In genomic region chr12:26767116-26767515, GRCh38 we compare ENCODE assay signal across 1 cellular context.
TF ChIP-seq lines count a peak whose summit lies in the region.

No MANE protein-coding gene starts in this region.

TF ChIP-seq in HepG2, 621 proteins besides CTCF, POLR2A, EP300 and RAD21 (continued from another document and continues in another):
- TF ChIP-seq RXRA (CRISPR knock-in tag; IDR thresholded peaks at IDR 0.05) (no peak), ZBTB34 (CRISPR knock-in tag; IDR thresholded peaks at IDR 0.05) (no peak), CSRNP2 (CRISPR knock-in tag; conservative IDR thresholded peaks at IDR 0.05; ENCODE audit: low read depth) (no peak), ZBTB43 (CRISPR knock-in tag; conservative IDR thresholded peaks at IDR 0.05) (no peak), RXRB (CRISPR knock-in tag; IDR thresholded peaks at IDR 0.05; ENCODE audit: borderline replicate concordance) (peak; percentile 48; the same call in 1 of the 2 replicates), ZBTB25 (CRISPR knock-in tag; IDR thresholded peaks at IDR 0.05) (peak; percentile 65; the same call in 1 of the 2 replicates), TBX2 (CRISPR knock-in tag; IDR thresholded peaks at IDR 0.05; ENCODE audit: borderline replicate concordance) (no peak), ETV6 (CRISPR knock-in tag; conservative IDR thresholded peaks at IDR 0.05) (no peak), MED8 (CRISPR knock-in tag; IDR thresholded peaks at IDR 0.05; ENCODE audit: insufficient replicate concordance) (no peak), SIX4 (CRISPR knock-in tag; IDR thresholded peaks at IDR 0.05) (0 out of 2 replicates have a peak, but pooled peaks have one; percentile 31), SOX13 (IDR thresholded peaks at IDR 0.05) (no peak), SOX13 (CRISPR knock-in tag; conservative IDR thresholded peaks at IDR 0.05 in 1 of 2, IDR thresholded peaks at IDR 0.05 in 1 of 2) (peak in 1 of 2 experiments; percentile 15; a peak in 1 of 4 replicates), MIXL1 (CRISPR knock-in tag; IDR thresholded peaks at IDR 0.05) (0 out of 2 replicates have a peak, but pooled peaks have one; percentile 49), ZNF136 (CRISPR knock-in tag; IDR thresholded peaks at IDR 0.05; ENCODE audit: low read depth) (no peak), TBP (CRISPR knock-in tag; IDR thresholded peaks at IDR 0.05) (no peak), MAF1 (CRISPR knock-in tag; IDR thresholded peaks at IDR 0.05; ENCODE audit: borderline replicate concordance) (no peak), ZNF607 (CRISPR knock-in tag; IDR thresholded peaks at IDR 0.05; ENCODE audit: borderline replicate concordance) (no peak), ERF (CRISPR knock-in tag; IDR thresholded peaks at IDR 0.05) (0 out of 2 replicates have a peak, but pooled peaks have one; percentile 32), ZNF180 (CRISPR knock-in tag; IDR thresholded peaks at IDR 0.05; ENCODE audit: borderline replicate concordance, low read depth) (no peak), IKZF5 (CRISPR knock-in tag; IDR thresholded peaks at IDR 0.05) (0 out of 2 replicates have a peak, but pooled peaks have one; percentile 35), MBD4 (IDR thresholded peaks at IDR 0.05; ENCODE audit: borderline replicate concordance, low read length) (no peak), ZUFSP (CRISPR knock-in tag; IDR thresholded peaks at IDR 0.05; ENCODE audit: borderline replicate concordance) (no peak), ZNF3 (CRISPR knock-in tag; IDR thresholded peaks at IDR 0.05) (no peak), ZSCAN9 (CRISPR knock-in tag; IDR thresholded peaks at IDR 0.05; ENCODE audit: borderline replicate concordance) (no peak), MXI1 (IDR thresholded peaks at IDR 0.05; ENCODE audit: borderline replicate concordance, low read depth, low read length) (no peak), FOXA3 (CRISPR knock-in tag; IDR thresholded peaks at IDR 0.05) (peak; percentile 38; the same call in 1 of the 2 replicates), MTA3 (CRISPR knock-in tag; IDR thresholded peaks at IDR 0.05) (no peak), RCOR2 (CRISPR knock-in tag; IDR thresholded peaks at IDR 0.05) (peak; percentile 18; the same call in 1 of the 2 replicates), HOMEZ (CRISPR knock-in tag; IDR thresholded peaks at IDR 0.05; ENCODE audit: low read depth) (peak; percentile 54; the same call in 1 of the 2 replicates), HDAC2 (CRISPR knock-in tag; IDR thresholded peaks at IDR 0.05) (peak; percentile 55; the same call in 1 of the 2 replicates), ELF3 (CRISPR knock-in tag; IDR thresholded peaks at IDR 0.05) (peak; percentile 44; the same call in 1 of the 2 replicates), ETV5 (CRISPR knock-in tag; IDR thresholded peaks at IDR 0.05; ENCODE audit: borderline replicate concordance) (peak; percentile 51; the same call in 1 of the 2 replicates), REST (IDR thresholded peaks at IDR 0.05; ENCODE audit: borderline replicate concordance in 1 of 2, low read depth in 1 of 2, low read length in 2 of 2) (no peak), ZNF644 (CRISPR knock-in tag; IDR thresholded peaks at IDR 0.05; ENCODE audit: low read depth) (peak; percentile 45; the same call in 1 of the 2 replicates), GATAD1 (CRISPR knock-in tag; IDR thresholded peaks at IDR 0.05) (no peak), PRDM10 (CRISPR knock-in tag; IDR thresholded peaks at IDR 0.05; ENCODE audit: low read depth) (0 out of 2 replicates have a peak, but pooled peaks have one; percentile 20), ZNF879 (CRISPR knock-in tag; IDR thresholded peaks at IDR 0.05) (no peak), IRF2 (CRISPR knock-in tag; IDR thresholded peaks at IDR 0.05) (peak; percentile 53; the same call in 1 of the 2 replicates), YEATS2 (CRISPR knock-in tag; IDR thresholded peaks at IDR 0.05; ENCODE audit: borderline replicate concordance) (no peak), PRMT3 (CRISPR knock-in tag; IDR thresholded peaks at IDR 0.05; ENCODE audit: borderline replicate concordance, low read depth) (no peak), ZNF883 (CRISPR knock-in tag; IDR thresholded peaks at IDR 0.05; ENCODE audit: not compliant biosample characterization) (no peak), ZNF569 (CRISPR knock-in tag; IDR thresholded peaks at IDR 0.05; ENCODE audit: borderline replicate concordance) (no peak), MXD1 (CRISPR knock-in tag; IDR thresholded peaks at IDR 0.05) (no peak), ZNF556 (CRISPR knock-in tag; IDR thresholded peaks at IDR 0.05; ENCODE audit: borderline replicate concordance) (no peak), ZFP82 (CRISPR knock-in tag; IDR thresholded peaks at IDR 0.05; ENCODE audit: borderline replicate concordance) (no peak), HMG20B (CRISPR knock-in tag; conservative IDR thresholded peaks at IDR 0.05) (no peak)
